In genomic region chr12:124537525-124538193, GRCh38 we compare ENCODE assay signal across 12 cellular contexts. TPM values are rescaled to one million over a fixed set of nuclear protein-coding genes. Genes with fewer than 3 reads are reported as not detected.
DNase-seq lines count a peak whose midpoint lies in the region; ATAC-seq and TF ChIP-seq lines count a peak whose summit lies in the region.
"Had no signal": no experiment of that assay in that cellular context is flagged by ENCODE, and none has a peak within 500 bp of the region (broad histone marks: within the 10 kb centered on the region; RNA-seq: fewer than 3 reads in every experiment).

No MANE protein-coding gene starts in this region.

- peaks cover 43% of the 10 kb centered on the region for H3K4me1 Mint-ChIP-seq in CD14-positive monocyte

- WGBS in hepatocyte (ENCODE audit: low lambda C conversion rate, missing lambda C conversion rate), result 89% methylated on average over 12 of the region's 12 CpGs
- 20% methylated on average over 12 of the region's 12 CpGs for WGBS in prostate gland

- H3K36me3 ChIP-seq in ascending aorta (peaks cover 4 to 8% of the 10 kb centered on the region in 2 donors), hepatocyte (replicated peaks; ENCODE audit: insufficient read depth, low read depth) (no peaks in the 10 kb centered on the region), prostate gland (no peaks in the 10 kb centered on the region)

- peak overlapping the region in 5 of 7 donors; percentile 15 to 63 (median 25) for H3K27ac Mint-ChIP-seq in CD14-positive monocyte

- H3K9me3 ChIP-seq in ascending aorta, result no peaks in the 10 kb centered on the region
- H3K9me3 ChIP-seq in hepatocyte (ENCODE audit: low read depth), result no peaks in the 10 kb centered on the region
- no peaks in the 10 kb centered on the region for H3K9me3 ChIP-seq in prostate gland

- peaks cover 0 to 2% (median 0%) of the 10 kb centered on the region in 7 donors for H3K9me3 Mint-ChIP-seq in CD14-positive monocyte

- H3K4me3 ChIP-seq in ascending aorta (no peak overlapping the region), hepatocyte (no peak overlapping the region), prostate gland (no peak overlapping the region)

- H3K4me3 Mint-ChIP-seq in CD14-positive monocyte, result no peak overlapping the region

- no peak for TF ChIP-seq CTCF in CD14-positive monocyte (IDR thresholded peaks at IDR 0.05)
- no peak for TF ChIP-seq CTCF in ascending aorta (IDR thresholded peaks at IDR 0.05)
- TF ChIP-seq CTCF in hepatocyte (IDR thresholded peaks at IDR 0.05; ENCODE audit: poor library complexity), result no peak
- no peak for TF ChIP-seq CTCF in prostate gland (IDR thresholded peaks at IDR 0.05)

- H3K27ac ChIP-seq in ascending aorta (peak overlapping the region; percentile 8 to 34), hepatocyte (no peak overlapping the region), prostate gland (peak overlapping the region; percentile 36 to 48)

- intact Hi-C loops in CD14-positive monocyte (cut with micrococcal nuclease), result no loop called here
- intact Hi-C loops in ascending aorta (cut with DNase I), result no loop called here
- intact Hi-C loops in prostate gland (cut with DNase I), result no loop called here

- H2AFZ ChIP-seq in hepatocyte, result no peak overlapping the region

- peaks cover 80% of the 10 kb centered on the region for H4K20me1 ChIP-seq in hepatocyte (ENCODE audit: insufficient read depth, poor library complexity, severe bottlenecking)

- ATAC-seq in HG02970 (IDR thresholded peaks at IDR 0.05; ENCODE audit: low FRiP score, unreplicated experiment), result no peak

- H3K4me1 ChIP-seq in ascending aorta, result peaks cover 23 to 38% of the 10 kb centered on the region in 2 donors
- peaks cover 30% of the 10 kb centered on the region for H3K4me1 ChIP-seq in hepatocyte (ENCODE audit: insufficient read depth)
- H3K4me1 ChIP-seq in prostate gland (replicated peaks), result peaks cover 28% of the 10 kb centered on the region

- H3K27me3 ChIP-seq in ascending aorta, result no peaks in the 10 kb centered on the region
- H3K27me3 ChIP-seq in hepatocyte, result no peaks in the 10 kb centered on the region
- H3K27me3 ChIP-seq in prostate gland (replicated peaks; ENCODE audit: insufficient read depth), result no peaks in the 10 kb centered on the region

- no peak for TF ChIP-seq POLR2A in prostate gland (IDR thresholded peaks at IDR 0.05)

- H3K79me2 ChIP-seq in hepatocyte, result peaks cover 85% of the 10 kb centered on the region

- H3K27me3 Mint-ChIP-seq in CD14-positive monocyte (ENCODE audit: low read depth in 3 of 3), result no peaks in the 10 kb centered on the region

- H3K4me2 ChIP-seq in hepatocyte, result peak overlapping the region; percentile 36

- H3K36me3 Mint-ChIP-seq in CD14-positive monocyte, result peaks cover 27 to 39% of the 10 kb centered on the region in 2 donors

- no peaks in the 10 kb centered on the region for H3K9me2 ChIP-seq in hepatocyte (replicated peaks; ENCODE audit: insufficient read depth)

- no peak for DNase-seq in CD14-positive monocyte (ENCODE audit: low spot score)
- no peak for DNase-seq in ascending aorta (ENCODE audit: low spot score in 2 of 2)
- DNase-seq in hepatocyte (ENCODE audit: low spot score), result no peak
- DNase-seq in prostate gland (ENCODE audit: low spot score), result no peak
- no peak for DNase-seq in activated naive CD4-positive, alpha-beta T cell treated with Interleukin-2 at 50 U/mL for 16 hours
- no peak for DNase-seq in LoVo (ENCODE audit: low spot score)
- DNase-seq in activated CD4-positive, alpha-beta T cell treated with anti-CD3 and anti-CD28 coated beads, Interleukin-2, amount 50 U/mL, for 1 hour, result no peak
- DNase-seq: AML-193, amniotic stem cell, NCI-H2081, SIG-M5 had no signal

RNA-seq across cellular contexts. Expression of gene NCOR2, which starts 29.8 kb away (rescaled TPM):
- polyA plus RNA-seq in CD14-positive monocyte (1 to 10 TPM; 4.7 to 5.5 TPM), hepatocyte (121 and 136 TPM in 2 replicates)
- total RNA-seq in ascending aorta (134 TPM), hepatocyte (12.9 and 40.3 TPM in 2 replicates), prostate gland (100 to 1,000 TPM; 184 to 306 TPM)
